ENCODE assay signal across 9 cellular contexts in the genomic region with DNA sequence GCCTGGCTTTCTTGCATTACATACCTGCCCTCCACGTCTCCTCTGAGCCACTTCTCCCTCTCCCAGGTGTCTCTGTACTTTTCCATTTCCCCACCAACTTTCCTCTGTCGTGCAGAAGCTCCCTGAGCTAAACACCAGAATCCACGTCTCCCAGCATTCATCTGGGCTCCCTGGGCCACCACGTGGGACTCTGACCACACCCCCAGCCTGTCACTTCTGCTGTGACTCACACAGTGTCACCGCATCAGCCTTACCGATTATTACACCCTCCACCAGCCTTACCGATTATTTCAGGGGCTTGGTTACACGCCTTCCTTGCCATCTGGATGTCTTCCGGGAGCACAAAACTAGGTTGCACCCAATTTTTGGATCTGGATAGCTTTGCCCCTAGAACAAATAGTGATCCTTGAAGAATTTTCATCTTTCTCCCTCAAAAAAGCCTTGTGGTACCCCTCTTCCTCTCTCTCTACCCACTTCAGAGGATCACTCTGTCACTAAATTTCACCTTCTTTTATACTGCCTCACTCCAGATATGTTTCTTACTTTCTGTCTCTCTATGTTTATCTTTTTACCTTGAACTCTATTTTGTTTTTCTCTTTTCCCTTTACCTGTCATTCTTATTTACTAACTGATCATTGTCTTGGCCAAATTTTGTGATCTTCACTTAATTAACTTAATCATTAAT.
DNase-seq lines count a peak whose midpoint lies in the region; ATAC-seq, FAIRE-seq and TF ChIP-seq lines count a peak whose summit lies in the region.
"Had no signal": no experiment of that assay in that cellular context is flagged by ENCODE, and none has a peak within 500 bp of the region (broad histone marks: within the 10 kb centered on the region; RNA-seq: fewer than 3 reads in every experiment).

No MANE protein-coding gene starts in this region.

- ATAC-seq in K562 (peak; percentile 100), HG03039 (IDR thresholded peaks at IDR 0.05; ENCODE audit: unreplicated experiment) (no peak), upper lobe of left lung (ENCODE audit: low FRiP score in 2 of 2) (no peak), GM19397 (IDR thresholded peaks at IDR 0.05; ENCODE audit: unreplicated experiment) (no peak)

- no peaks in the 10 kb centered on the region for H3K27me3 Mint-ChIP-seq in activated CD4-positive, alpha-beta T cell treated with anti-CD3 and anti-CD28 coated beads, Interleukin-2, amount 10 ng/mL, durations not matched to agents 7 days and 5 days

- TF ChIP-seq POLR2A in K562 (conservative IDR thresholded peaks at IDR 0.05) (no peak), upper lobe of left lung (IDR thresholded peaks at IDR 0.05) (no peak)

- peaks cover 5 to 6% of the 10 kb centered on the region in 2 experiments; a peak in 4 of 5 replicates for H3K4me1 ChIP-seq in K562 (replicated peaks in 1 of 2; ENCODE audit: control insufficient read depth in 2 of 2, insufficient read depth in 2 of 2, low read length in 2 of 2)
- H3K4me1 ChIP-seq in upper lobe of left lung: no peaks in the 10 kb centered on the region

- POLR2A ChIA-PET in activated CD4-positive, alpha-beta T cell treated with anti-CD3 and anti-CD28 coated beads, Interleukin-2, amount 10 ng/mL, durations not matched to agents 7 days and 5 days (lab: Charles Lee): interaction anchor here (0.6 kb wide), 1 partner anchor 68 kb away, joined by 7 read pairs; no protein-coding TSS in a partner anchor
- POLR2A ChIA-PET in K562 (lab: Yijun Ruan, JAX): interaction anchor here (1.0 kb wide), 1 partner anchor 164 kb away, joined by 3 read pairs; no protein-coding TSS in a partner anchor

- H3K27ac ChIP-seq in K562 (ENCODE audit: extremely low read depth, low read depth, low read length) (no peak overlapping the region), upper lobe of left lung (no peak overlapping the region)

- in situ Hi-C loops in K562 (cut with MboI): no loop called here

- no peak for TF ChIP-seq EP300 in K562 (IDR thresholded peaks at IDR 0.05; ENCODE audit: low read length)
- TF ChIP-seq EP300 in upper lobe of left lung (IDR thresholded peaks at IDR 0.05): no peak

- TF ChIP-seq RAD21 in K562 (CRISPR knock-in tag; conservative IDR thresholded peaks at IDR 0.05 in 1 of 2, IDR thresholded peaks at IDR 0.05 in 1 of 2): no peak

- H3K9me1 ChIP-seq in K562 (ENCODE audit: control insufficient read depth, insufficient read depth, low read length): no peaks in the 10 kb centered on the region

- DNase-seq in NCI-H2227 (lab: John Stamatoyannopoulos, UW; ENCODE audit: unreplicated experiment) (peak; percentile 16), NCI-H2227 treated with DMSO at 0.1 percent for 48 hours (lab: John Stamatoyannopoulos, UW) (no peak), K562 (ENCODE audit: extremely low read depth in 1 of 4, low spot score in 3 of 4) (peak; percentile 41 to 72 (median 55)), upper lobe of left lung (no peak)
- DNase-seq in activated CD4-positive, alpha-beta T cell treated with anti-CD3 and anti-CD28 coated beads, Interleukin-2, amount 10 ng/mL, durations not matched to agents 7 days and 5 days: peak; percentile 63
- DNase-seq in stimulated activated CD8-positive, alpha-beta memory T cell treated with anti-CD3 and anti-CD28 coated beads, Interleukin-7, amount 100 ng/mL, for 48 hours (ENCODE audit: extremely low read depth in 1 of 2, low read depth in 1 of 2): peak; percentile 44 to 60

- FAIRE-seq in K562 (lab: Jason Lieb, UNC): peak; percentile 84
- FAIRE-seq: GM18507 had no signal

- TF ChIP-seq CTCF in K562 (IDR thresholded peaks at IDR 0.05 in 2 of 3, conservative IDR thresholded peaks at IDR 0.05 in 1 of 3; ENCODE audit: insufficient read depth in 2 of 3, low read depth in 1 of 3, low read length in 3 of 3) (no peak), upper lobe of left lung (IDR thresholded peaks at IDR 0.05) (no peak)

- no peaks in the 10 kb centered on the region for H3K79me2 ChIP-seq in K562 (ENCODE audit: control insufficient read depth, insufficient read depth, low read length)

- H3K4me2 ChIP-seq in K562 (ENCODE audit: insufficient read depth, low read length): peak overlapping the region; percentile 55

- CTCF ChIA-PET in activated CD4-positive, alpha-beta T cell treated with anti-CD3 and anti-CD28 coated beads, Interleukin-2, amount 10 ng/mL, durations not matched to agents 7 days and 5 days (lab: Charles Lee): interaction anchor here (0.9 kb wide), 1 partner anchor 32 kb away, joined by 3 read pairs; no protein-coding TSS in a partner anchor
- CTCF ChIA-PET in K562 (lab: Yijun Ruan, JAX; ENCODE audit: low intra/inter-chr PET ratio): no interaction called here

- H2AFZ ChIP-seq in K562 (ENCODE audit: low read depth, low read length): peak overlapping the region; percentile 89

- H3K4me1 Mint-ChIP-seq in activated CD4-positive, alpha-beta T cell treated with anti-CD3 and anti-CD28 coated beads, Interleukin-2, amount 10 ng/mL, durations not matched to agents 7 days and 5 days: peaks cover 16% of the 10 kb centered on the region

- H3K4me3 Mint-ChIP-seq in activated CD4-positive, alpha-beta T cell treated with anti-CD3 and anti-CD28 coated beads, Interleukin-2, amount 10 ng/mL, durations not matched to agents 7 days and 5 days: peak overlapping the region; percentile 43

- no peaks in the 10 kb centered on the region; the same call in 1 of the 2 replicates for H4K20me1 ChIP-seq in K562 (replicated peaks; ENCODE audit: control insufficient read depth, insufficient read depth, low read length)

- H3K36me3 ChIP-seq in K562 (ENCODE audit: control insufficient read depth, insufficient read depth, low read length) (no peaks in the 10 kb centered on the region), upper lobe of left lung (no peaks in the 10 kb centered on the region)

- peak overlapping the region; percentile 91 for H3K27ac Mint-ChIP-seq in activated CD4-positive, alpha-beta T cell treated with anti-CD3 and anti-CD28 coated beads, Interleukin-2, amount 10 ng/mL, durations not matched to agents 7 days and 5 days

- peaks cover 33% of the 10 kb centered on the region for H3K9me3 Mint-ChIP-seq in activated CD4-positive, alpha-beta T cell treated with anti-CD3 and anti-CD28 coated beads, Interleukin-2, amount 10 ng/mL, durations not matched to agents 7 days and 5 days

- 20% methylated on average over 5 of the region's 9 CpGs for WGBS in K562 (ENCODE audit: insufficient coverage, low coverage, missing lambda C conversion rate)
- 75 to 82% methylated on average over 9 of the region's 9 CpGs for WGBS in upper lobe of left lung, 2 donors

- H3K4me3 ChIP-seq in K562: no peak overlapping the region
- no peak overlapping the region for H3K4me3 ChIP-seq in upper lobe of left lung

- intact Hi-C loops in K562 (cut with micrococcal nuclease): no loop called here

- peaks cover 0 to 17% of the 10 kb centered on the region in 2 experiments; a peak in 2 of 5 replicates for H3K27me3 ChIP-seq in K562 (ENCODE audit: control insufficient read depth in 2 of 2, insufficient read depth in 2 of 2, low read length in 2 of 2)
- H3K27me3 ChIP-seq in upper lobe of left lung: no peaks in the 10 kb centered on the region

- H3K9me3 ChIP-seq in K562 (replicated peaks; ENCODE audit: control insufficient read depth, insufficient read depth, low read depth, low read length) (no peaks in the 10 kb centered on the region), upper lobe of left lung (no peaks in the 10 kb centered on the region)

- no TSS peak for BruUV-seq in K562 (replicated peaks; lab: Mats Ljungman, UMichigan)

- peak overlapping the region in 1 of 2 experiments; percentile 28; a peak in 1 of 4 replicates for H3K9ac ChIP-seq in K562 (ENCODE audit: insufficient read depth in 1 of 2, low read depth in 2 of 2, low read length in 2 of 2)

- H3K36me3 Mint-ChIP-seq in activated CD4-positive, alpha-beta T cell treated with anti-CD3 and anti-CD28 coated beads, Interleukin-2, amount 10 ng/mL, durations not matched to agents 7 days and 5 days (ENCODE audit: low read depth): peaks cover 31% of the 10 kb centered on the region

TF ChIP-seq in K562, 482 proteins besides CTCF, POLR2A, EP300 and RAD21 (continues in another document):
- TF ChIP-seq ESRRA (IDR thresholded peaks at IDR 0.05; ENCODE audit: borderline replicate concordance, low read depth) (no peak), TAF9B (IDR thresholded peaks at IDR 0.05; ENCODE audit: partially characterized antibody) (peak; percentile 21), ARID1B (IDR thresholded peaks at IDR 0.05) (0 out of 2 replicates have a peak, but pooled peaks have one; percentile 13), NR2C1 (IDR thresholded peaks at IDR 0.05) (no peak), NR2C1 (tag; IDR thresholded peaks at IDR 0.05) (no peak), SMARCC2 (IDR thresholded peaks at IDR 0.05; ENCODE audit: low read depth) (no peak), BCOR (IDR thresholded peaks at IDR 0.05) (no peak), ZNF274 (IDR thresholded peaks at IDR 0.05; ENCODE audit: borderline replicate concordance, low read depth, low read length) (no peak), HNRNPL (IDR thresholded peaks at IDR 0.05; ENCODE audit: low read depth, low read length) (no peak), ZNF507 (tag; conservative IDR thresholded peaks at IDR 0.05) (no peak)
- TF ChIP-seq, protein P1, sequence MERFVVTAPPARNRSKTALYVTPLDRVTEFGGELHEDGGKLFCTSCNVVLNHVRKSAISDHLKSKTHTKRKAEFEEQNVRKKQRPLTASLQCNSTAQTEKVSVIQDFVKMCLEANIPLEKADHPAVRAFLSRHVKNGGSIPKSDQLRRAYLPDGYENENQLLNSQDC (CRISPR knock-in tag; IDR thresholded peaks at IDR 0.05): no peak
- TF ChIP-seq, protein P2, sequence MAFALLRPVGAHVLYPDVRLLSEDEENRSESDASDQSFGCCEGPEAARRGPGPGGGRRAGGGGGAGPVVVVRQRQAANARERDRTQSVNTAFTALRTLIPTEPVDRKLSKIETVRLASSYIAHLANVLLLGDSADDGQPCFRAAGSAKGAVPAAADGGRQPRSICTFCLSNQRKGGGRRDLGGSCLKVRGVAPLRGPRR (CRISPR knock-in tag; IDR thresholded peaks at IDR 0.05): no peak
- TF ChIP-seq, protein P3, sequence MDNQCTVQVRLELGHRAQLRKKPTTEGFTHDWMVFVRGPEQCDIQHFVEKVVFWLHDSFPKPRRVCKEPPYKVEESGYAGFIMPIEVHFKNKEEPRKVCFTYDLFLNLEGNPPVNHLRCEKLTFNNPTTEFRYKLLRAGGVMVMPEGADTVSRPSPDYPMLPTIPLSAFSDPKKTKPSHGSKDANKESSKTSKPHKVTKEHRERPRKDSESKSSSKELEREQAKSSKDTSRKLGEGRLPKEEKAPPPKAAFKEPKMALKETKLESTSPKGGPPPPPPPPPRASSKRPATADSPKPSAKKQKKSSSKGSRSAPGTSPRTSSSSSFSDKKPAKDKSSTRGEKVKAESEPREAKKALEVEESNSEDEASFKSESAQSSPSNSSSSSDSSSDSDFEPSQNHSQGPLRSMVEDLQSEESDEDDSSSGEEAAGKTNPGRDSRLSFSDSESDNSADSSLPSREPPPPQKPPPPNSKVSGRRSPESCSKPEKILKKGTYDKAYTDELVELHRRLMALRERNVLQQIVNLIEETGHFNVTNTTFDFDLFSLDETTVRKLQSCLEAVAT (IDR thresholded peaks at IDR 0.05): no peak

Comparison
In these comparisons a context has a peak if more than half of its experiments do, and no peak if none do; other contexts are left out.
1. DNase-seq: peak in NCI-H2227 (single experiment), activated CD4-positive, alpha-beta T cell treated with anti-CD3 and anti-CD28 coated beads, Interleukin-2, amount 10 ng/mL, durations not matched to agents 7 days and 5 days (single experiment), K562 (4 of 4) and stimulated activated CD8-positive, alpha-beta memory T cell treated with anti-CD3 and anti-CD28 coated beads, Interleukin-7, amount 100 ng/mL, for 48 hours (2 of 2); none in NCI-H2227 treated with DMSO at 0.1 percent for 48 hours (single experiment) and upper lobe of left lung (0 of 2).